Comparison of ENCODE assay signal across 20 cellular contexts in genomic region chr12:6592087-6592486, GRCh38. TPM values are rescaled to one million over a fixed set of nuclear protein-coding genes. Genes with fewer than 3 reads are reported as not detected.
DNase-seq lines count a peak whose midpoint lies in the region; ATAC-seq and TF ChIP-seq lines count a peak whose summit lies in the region.
"Had no signal": no experiment of that assay in that cellular context is flagged by ENCODE, and none has a peak within 500 bp of the region (broad histone marks: within the 10 kb centered on the region; RNA-seq: fewer than 3 reads in every experiment).

No MANE protein-coding gene starts in this region.

- peak overlapping the region; percentile 76 for H3K27ac Mint-ChIP-seq in activated naive CD4-positive, alpha-beta T cell treated with anti-CD3 and anti-CD28 coated beads for 36 hours
- H3K27ac Mint-ChIP-seq in Calu3 (ENCODE audit: unreplicated experiment) (no peak overlapping the region), T-helper 17 cell (peak overlapping the region; percentile 66)
- peak overlapping the region in 6 of 10 donors; percentile 22 to 72 (median 51) for H3K27ac Mint-ChIP-seq in naive thymus-derived CD8-positive, alpha-beta T cell

- H3K27me3 Mint-ChIP-seq in activated naive CD4-positive, alpha-beta T cell treated with anti-CD3 and anti-CD28 coated beads for 36 hours (ENCODE audit: low read depth) = no peaks in the 10 kb centered on the region
- H3K27me3 Mint-ChIP-seq in Calu3 (ENCODE audit: unreplicated experiment) (no peaks in the 10 kb centered on the region), T-helper 17 cell (no peaks in the 10 kb centered on the region)
- no peaks in the 10 kb centered on the region for H3K27me3 Mint-ChIP-seq in naive thymus-derived CD8-positive, alpha-beta T cell

- H3K9me3 ChIP-seq in T-helper 17 cell (ENCODE audit: control insufficient read depth, low read length, poor library complexity, severe bottlenecking) = no peaks in the 10 kb centered on the region
- H3K9me3 ChIP-seq: HAP-1, left ventricle myocardium inferior, tibial nerve had no signal

- DNase-seq in activated naive CD4-positive, alpha-beta T cell treated with anti-CD3 and anti-CD28 coated beads for 36 hours = no peak
- DNase-seq in activated naive CD4-positive, alpha-beta T cell treated with anti-CD3 and anti-CD28 coated beads, Interleukin-2, amount 50 U/mL, for 16 hours = no peak
- DNase-seq in Calu3 (no peak), T-helper 17 cell (no peak), NCI-H1417 (lab: John Stamatoyannopoulos, UW) (no peak)
- no peak for DNase-seq in naive thymus-derived CD8-positive, alpha-beta T cell
- DNase-seq: activated CD4-positive, alpha-beta T cell treated with anti-CD3 and anti-CD28 coated beads for 4 hours; activated effector memory CD4-positive, alpha-beta T cell treated with anti-CD3 and anti-CD28 coated beads, Interleukin-2, amount 50 U/mL, for 16 hours; amygdala; effector CD8-positive, alpha-beta T cell; erythroblast; glutamatergic neuron; KG1; left ventricle myocardium inferior; NCI-H1436; NCI-H510A had no signal

- intact Hi-C loops in activated naive CD4-positive, alpha-beta T cell treated with anti-CD3 and anti-CD28 coated beads for 36 hours (cut with micrococcal nuclease) = no loop called here
- intact Hi-C loops in Calu3 (cut with micrococcal nuclease; ENCODE audit: unreplicated experiment) = no loop called here

- H3K4me3 Mint-ChIP-seq in activated naive CD4-positive, alpha-beta T cell treated with anti-CD3 and anti-CD28 coated beads for 36 hours = no peak overlapping the region
- H3K4me3 Mint-ChIP-seq in Calu3 (ENCODE audit: low read depth, unreplicated experiment) (no peak overlapping the region), T-helper 17 cell (no peak overlapping the region)
- H3K4me3 Mint-ChIP-seq in naive thymus-derived CD8-positive, alpha-beta T cell = no peak overlapping the region

- TF ChIP-seq CTCF in Calu3 (IDR thresholded peaks at IDR 0.05; ENCODE audit: unreplicated experiment) = no peak

- H3K36me3 Mint-ChIP-seq in activated naive CD4-positive, alpha-beta T cell treated with anti-CD3 and anti-CD28 coated beads for 36 hours (ENCODE audit: low read depth) = peaks cover 62% of the 10 kb centered on the region
- peaks cover 72% of the 10 kb centered on the region for H3K36me3 Mint-ChIP-seq in Calu3 (ENCODE audit: insufficient read depth, unreplicated experiment)
- peaks cover 26% of the 10 kb centered on the region for H3K36me3 Mint-ChIP-seq in T-helper 17 cell (ENCODE audit: low read depth)
- peaks cover 10 to 97% (median 31%) of the 10 kb centered on the region in 3 donors for H3K36me3 Mint-ChIP-seq in naive thymus-derived CD8-positive, alpha-beta T cell

- POLR2A ChIA-PET in naive thymus-derived CD8-positive, alpha-beta T cell (lab: Charles Lee) = interaction anchor here (0.5 to 1.9 kb wide), 3 partner anchors 10 to 73 kb away, joined by 3 to 6 read pairs (median 3); no protein-coding TSS in a partner anchor

- peak; percentile 18 for ATAC-seq in T-helper 17 cell
- ATAC-seq in naive thymus-derived CD8-positive, alpha-beta T cell = peak in 1 of 2 donors; percentile 10
- no peak for ATAC-seq in HG03025 (IDR thresholded peaks at IDR 0.05; ENCODE audit: low FRiP score, unreplicated experiment)

- peaks cover 12% of the 10 kb centered on the region for H3K4me1 Mint-ChIP-seq in activated naive CD4-positive, alpha-beta T cell treated with anti-CD3 and anti-CD28 coated beads for 36 hours (ENCODE audit: low read depth)
- peaks cover 7% of the 10 kb centered on the region for H3K4me1 Mint-ChIP-seq in Calu3 (ENCODE audit: low read depth, unreplicated experiment)
- H3K4me1 Mint-ChIP-seq in T-helper 17 cell = peaks cover 16% of the 10 kb centered on the region
- peaks cover 0 to 30% (median 16%) of the 10 kb centered on the region in 4 donors for H3K4me1 Mint-ChIP-seq in naive thymus-derived CD8-positive, alpha-beta T cell

- no peaks in the 10 kb centered on the region for H3K9me3 Mint-ChIP-seq in activated naive CD4-positive, alpha-beta T cell treated with anti-CD3 and anti-CD28 coated beads for 36 hours
- H3K9me3 Mint-ChIP-seq in Calu3 (ENCODE audit: low read depth, unreplicated experiment) = no peaks in the 10 kb centered on the region
- H3K9me3 Mint-ChIP-seq in naive thymus-derived CD8-positive, alpha-beta T cell = no peaks in the 10 kb centered on the region

- BruUV-seq in Calu3 (replicated peaks; lab: Mats Ljungman, UMichigan) = TSS peak; percentile 27

- CTCF ChIA-PET in activated naive CD4-positive, alpha-beta T cell treated with anti-CD3 and anti-CD28 coated beads for 36 hours (lab: Charles Lee) = interaction anchor here (1.2 kb wide), 1 partner anchor 21 kb away, joined by 3 read pairs; no protein-coding TSS in a partner anchor
- CTCF ChIA-PET in Calu3 (lab: Charles Lee) = interaction anchor here (0.5 kb wide), 1 partner anchor 164 kb away, joined by 4 read pairs; no protein-coding TSS in a partner anchor

RNA-seq across cellular contexts. Expression of gene CHD4, which starts 15.1 kb away (rescaled TPM):
- 100 to 1,000 TPM; 232 to 245 TPM for total RNA-seq in activated naive CD4-positive, alpha-beta T cell treated with anti-CD3 and anti-CD28 coated beads for 36 hours
- 164 and 165 TPM in 2 replicates for total RNA-seq in Calu3 (2022)
- 100 to 1,000 TPM; 461 to 574 TPM for total RNA-seq in T-helper 17 cell
- 100 to 1,000 TPM; 296 to 308 TPM for total RNA-seq in naive thymus-derived CD8-positive, alpha-beta T cell
- polyA plus RNA-seq in naive thymus-derived CD8-positive, alpha-beta T cell = 10 to 100 TPM; 31.4 to 57.3 (median 56.9) TPM

RNA-seq across cellular contexts. Expression of gene NOP2, which starts 24.0 kb away (rescaled TPM):
- total RNA-seq in activated naive CD4-positive, alpha-beta T cell treated with anti-CD3 and anti-CD28 coated beads for 36 hours = 10 to 100 TPM; 61.3 to 62.9 TPM
- total RNA-seq in Calu3 (2022) = 86.1 and 88.5 TPM in 2 replicates
- 100 to 1,000 TPM in 1 of 2 donors, 10 to 100 TPM in 1; 90.0 to 122 TPM for total RNA-seq in T-helper 17 cell
- 100 to 1,000 TPM in 1 of 2 experiments, 10 to 100 TPM in 1; 99.2 to 104 TPM for total RNA-seq in naive thymus-derived CD8-positive, alpha-beta T cell
- 10 to 100 TPM; 23.6 to 41.7 (median 24.7) TPM for polyA plus RNA-seq in naive thymus-derived CD8-positive, alpha-beta T cell

RNA-seq across cellular contexts. Expression of gene IFFO1, which starts 36.2 kb away (rescaled TPM):
- 1 to 10 TPM; 8.0 to 9.0 TPM for total RNA-seq in activated naive CD4-positive, alpha-beta T cell treated with anti-CD3 and anti-CD28 coated beads for 36 hours
- total RNA-seq in Calu3 (2022) (0.76 and 1.0 TPM in 2 replicates), T-helper 17 cell (10 to 100 TPM; 29.3 to 37.3 TPM)
- total RNA-seq in naive thymus-derived CD8-positive, alpha-beta T cell = 10 to 100 TPM; 40.9 to 45.9 TPM
- polyA plus RNA-seq in naive thymus-derived CD8-positive, alpha-beta T cell = 10 to 100 TPM in 1 of 3 donors, 1 to 10 TPM in 2; 3.7 to 10.8 (median 4.4) TPM

RNA-seq across cellular contexts. Expression of gene LPAR5, which starts 43.7 kb away (rescaled TPM):
- total RNA-seq in activated naive CD4-positive, alpha-beta T cell treated with anti-CD3 and anti-CD28 coated beads for 36 hours = 1 to 10 TPM; 1.7 to 2.2 TPM
- total RNA-seq in Calu3 (2022) (2.5 and 3.2 TPM in 2 replicates), T-helper 17 cell (1 to 10 TPM; 2.9 to 8.1 TPM)
- 10 to 100 TPM; 16.6 to 18.9 TPM for total RNA-seq in naive thymus-derived CD8-positive, alpha-beta T cell
- polyA plus RNA-seq in naive thymus-derived CD8-positive, alpha-beta T cell = 10 to 100 TPM in 2 of 3 donors, 1 to 10 TPM in 1; 7.9 to 14.2 (median 12.2) TPM
- total RNA-seq: osteoblast had no signal

RNA-seq across cellular contexts. Expression of gene ACRBP, which starts 55.1 kb away (rescaled TPM):
- total RNA-seq in activated naive CD4-positive, alpha-beta T cell treated with anti-CD3 and anti-CD28 coated beads for 36 hours = 1 to 10 TPM; 2.3 to 2.4 TPM
- 2.9 and 4.1 TPM in 2 replicates for total RNA-seq in Calu3 (2022)
- total RNA-seq in T-helper 17 cell = 10 to 100 TPM in 1 of 2 donors, 1 to 10 TPM in 1; 3.4 to 90.0 TPM
- total RNA-seq in naive thymus-derived CD8-positive, alpha-beta T cell = 10 to 100 TPM; 13.8 to 14.3 TPM
- under 1 TPM in 2 of 3 donors, not detected in 1; 0.43 to 0.50 TPM for polyA plus RNA-seq in naive thymus-derived CD8-positive, alpha-beta T cell
